Comparison of ENCODE assay signal across 1 cellular context in genomic region chr1:248839168-248839555, GRCh38.
TF ChIP-seq lines count a peak whose summit lies in the region.

No MANE protein-coding gene starts in this region.

TF ChIP-seq in H1, 55 proteins besides CTCF, POLR2A, EP300 and RAD21:
- TF ChIP-seq KDM4A (IDR thresholded peaks at IDR 0.05; ENCODE audit: low read depth, low read length, severe bottlenecking) = peak; percentile 9
- TF ChIP-seq CBX5 (IDR thresholded peaks at IDR 0.05; ENCODE audit: low read depth, low read length) = no peak
- no peak for TF ChIP-seq GABPA (IDR thresholded peaks at IDR 0.05; ENCODE audit: borderline replicate concordance, insufficient read depth, low read length)
- no peak for TF ChIP-seq BCL11A (IDR thresholded peaks at IDR 0.05; ENCODE audit: low read depth in 2 of 2, low read length in 2 of 2)
- TF ChIP-seq RBBP5 (IDR thresholded peaks at IDR 0.05; ENCODE audit: borderline replicate concordance, low read depth, low read length) = no peak
- no peak for TF ChIP-seq RXRA (IDR thresholded peaks at IDR 0.05; ENCODE audit: insufficient read depth, low read depth, low read length)
- no peak for TF ChIP-seq PHF8 (conservative IDR thresholded peaks at IDR 0.05; ENCODE audit: low read depth, low read length)
- TF ChIP-seq JUN (IDR thresholded peaks at IDR 0.05; ENCODE audit: low read depth, low read length) = no peak
- no peak for TF ChIP-seq KDM1A (IDR thresholded peaks at IDR 0.05; ENCODE audit: borderline replicate concordance, low read length)
- no peak for TF ChIP-seq CHD2 (IDR thresholded peaks at IDR 0.05; ENCODE audit: low read length)
- TF ChIP-seq SP4 (IDR thresholded peaks at IDR 0.05; ENCODE audit: low read length) = no peak
- 0 out of 2 replicates have a peak, but pooled peaks have one; percentile 16 for TF ChIP-seq TEAD4 (IDR thresholded peaks at IDR 0.05; ENCODE audit: low read depth, low read length)
- 0 out of 2 replicates have a peak, but pooled peaks have one; percentile 34 for TF ChIP-seq TBP (IDR thresholded peaks at IDR 0.05; ENCODE audit: low read depth, low read length)
- no peak for TF ChIP-seq SIX5 (IDR thresholded peaks at IDR 0.05; ENCODE audit: low read depth, low read length)
- TF ChIP-seq SIN3A (conservative IDR thresholded peaks at IDR 0.05 in 1 of 2, IDR thresholded peaks at IDR 0.05 in 1 of 2; ENCODE audit: low read depth in 1 of 2, low read length in 2 of 2) = no peak
